ENCODE assay signal across 1 cellular context in the genomic region with DNA sequence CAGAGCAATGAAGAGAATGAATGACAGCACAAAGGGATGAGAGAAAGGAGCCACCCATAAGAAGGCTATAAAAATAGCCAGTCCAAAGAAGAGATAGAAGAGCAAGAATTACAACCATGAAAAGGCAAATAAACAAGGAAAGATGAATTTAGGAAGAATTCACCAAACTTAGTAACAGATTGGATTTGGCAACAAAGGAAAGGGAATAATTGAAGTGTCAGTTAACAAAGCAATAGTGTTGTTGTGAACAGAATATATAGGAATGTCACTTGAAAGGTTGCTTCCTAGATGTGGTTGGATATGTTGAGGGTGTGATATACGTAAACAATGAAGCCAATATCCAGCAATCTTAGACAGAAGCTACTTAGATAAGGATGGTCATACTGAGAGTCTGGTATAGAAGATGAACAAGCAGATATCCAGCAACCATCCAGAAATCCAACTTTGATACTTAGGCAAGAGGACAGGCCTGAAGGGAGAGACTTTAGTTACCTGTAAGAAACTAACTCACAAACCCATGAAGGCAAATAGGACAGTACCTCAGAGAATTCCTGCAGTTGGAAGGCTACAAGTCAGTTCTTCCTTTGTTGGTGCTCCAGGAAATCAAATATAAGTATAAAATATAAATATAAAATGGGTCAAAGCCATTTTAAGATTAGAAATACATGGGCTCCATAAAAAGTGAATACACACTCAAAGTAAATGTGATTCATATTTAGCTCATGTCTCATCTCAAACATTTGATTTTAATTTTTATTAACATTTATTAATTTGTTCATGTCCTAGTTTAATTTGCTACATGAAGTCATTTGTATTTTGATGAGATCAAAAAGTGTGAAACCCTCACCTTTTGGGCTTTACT.
TF ChIP-seq lines count a peak whose summit lies in the region.

No MANE protein-coding gene starts in this region.

TF ChIP-seq in H1, 55 proteins besides CTCF, POLR2A, EP300 and RAD21:
- TF ChIP-seq POLR2AphosphoS5 (IDR thresholded peaks at IDR 0.05; ENCODE audit: low read depth, low read length) (0 out of 2 replicates have a peak, but pooled peaks have one; percentile 26), SP4 (IDR thresholded peaks at IDR 0.05; ENCODE audit: low read length) (no peak)
TF ChIP-seq in H1: peak in this region for 1.
